10 cellular contexts compared by ENCODE assay signal in the genomic region with DNA sequence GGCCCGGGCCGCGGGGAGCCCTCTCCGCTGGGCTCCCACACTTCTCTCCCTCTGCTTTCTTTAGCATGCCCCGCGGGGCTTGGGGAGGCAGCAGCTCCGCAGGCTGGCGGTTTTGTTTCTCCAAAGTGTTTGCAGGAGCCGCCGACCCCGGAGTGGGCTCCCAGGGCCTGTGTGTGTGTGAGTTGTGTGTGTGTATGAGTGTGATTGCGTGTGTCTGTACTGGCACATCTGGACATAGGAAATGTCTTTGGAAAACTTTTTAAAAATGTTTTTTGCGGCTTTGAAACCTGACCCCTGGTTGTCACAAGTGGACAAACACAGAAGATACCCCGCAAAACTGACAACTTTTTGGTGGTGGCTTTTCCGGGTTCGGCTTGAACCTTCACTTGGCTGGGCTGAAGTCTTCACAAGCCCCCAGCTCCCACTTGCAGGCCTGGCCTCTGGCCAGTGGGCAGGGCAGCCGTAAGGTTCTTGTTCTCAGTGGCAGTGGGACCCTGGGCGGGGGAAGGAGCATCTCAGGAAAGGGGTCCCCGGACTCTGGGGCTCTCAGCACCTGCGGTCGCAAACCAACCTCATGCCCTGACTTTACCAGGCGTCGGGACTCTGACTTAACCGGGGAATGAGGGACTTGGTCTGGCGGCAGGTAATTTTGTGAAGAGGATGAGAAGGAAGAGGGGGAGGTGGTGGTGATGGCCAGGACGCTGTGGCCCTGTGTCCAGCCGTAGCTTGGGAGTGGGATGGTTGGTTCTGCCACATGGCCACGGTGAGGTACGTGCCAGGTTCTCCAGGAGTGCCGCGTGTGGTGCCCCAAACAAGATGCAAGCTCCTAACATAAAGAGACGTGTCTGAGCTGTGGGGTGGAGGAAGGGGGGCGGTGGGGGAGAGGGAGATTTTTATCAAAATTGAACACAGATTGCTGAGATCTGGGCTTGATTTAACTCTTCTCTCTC. TPM values are rescaled to one million over a fixed set of nuclear protein-coding genes. Genes with fewer than 3 reads are reported as not detected.
DNase-seq lines count a peak whose midpoint lies in the region; ATAC-seq and TF ChIP-seq lines count a peak whose summit lies in the region.
"Had no signal": no experiment of that assay in that cellular context is flagged by ENCODE, and none has a peak within 500 bp of the region (broad histone marks: within the 10 kb centered on the region; RNA-seq: fewer than 3 reads in every experiment).

No MANE protein-coding gene starts in this region.

- H3K14ac ChIP-seq in trophoblast cell (ENCODE audit: low read length), result peak overlapping the region; percentile 77

- no peak overlapping the region for H3K4ac ChIP-seq in trophoblast cell (ENCODE audit: low read depth, low read length)

- intact Hi-C loops in left ventricle myocardium inferior (cut with micrococcal nuclease), result no loop called here

- POLR2A ChIA-PET in HEK293T (lab: Yijun Ruan, JAX), result no interaction called here

- CTCF ChIA-PET in HEK293T (lab: Yijun Ruan, JAX), result no interaction called here

- no peak overlapping the region for H3K23ac ChIP-seq in trophoblast cell (ENCODE audit: low read length)

- H3K36me3 ChIP-seq in BLaER1, result no peaks in the 10 kb centered on the region
- no peaks in the 10 kb centered on the region for H3K36me3 ChIP-seq in left ventricle myocardium inferior
- no peaks in the 10 kb centered on the region for H3K36me3 ChIP-seq in trophoblast cell (ENCODE audit: control insufficient read depth in 1 of 2, insufficient read depth in 2 of 2, low read length in 2 of 2)

- H2AK5ac ChIP-seq in trophoblast cell (ENCODE audit: low read length), result peak overlapping the region; percentile 8

- TF ChIP-seq CTCF in WI38 (IDR thresholded peaks at IDR 0.05; ENCODE audit: low read depth, low read length), result no peak
- TF ChIP-seq CTCF in left ventricle myocardium inferior (IDR thresholded peaks at IDR 0.05; ENCODE audit: borderline replicate concordance), result no peak

- H4K91ac ChIP-seq in trophoblast cell (ENCODE audit: low read depth, low read length), result peak overlapping the region; percentile 81

- WGBS in trophoblast cell (ENCODE audit: extremely low coverage, insufficient coverage, insufficient read length), result no CpG with 5 or more reads among the region's 33 CpGs

- H2BK12ac ChIP-seq in trophoblast cell (ENCODE audit: low read length), result peak overlapping the region; percentile 22

- no peak overlapping the region for H3K18ac ChIP-seq in trophoblast cell (ENCODE audit: low read length)

- no peak for DNase-seq in left ventricle myocardium inferior
- DNase-seq in trophoblast cell, result no peak
- no peak for DNase-seq in HEK293T (ENCODE audit: extremely low spot score)
- DNase-seq in stimulated activated CD8-positive, alpha-beta memory T cell treated with anti-CD3 and anti-CD28 coated beads, Interleukin-4, amount 100 ng/mL, for 48 hours, result no peak
- DNase-seq: DMS 273 treated with DMSO at 0.1 percent for 48 hours had no signal

- peak overlapping the region; percentile 92 for H2BK120ac ChIP-seq in trophoblast cell (ENCODE audit: insufficient read depth, low read length, poor library complexity)

- H4K20me1 ChIP-seq in BLaER1, result peaks cover 12% of the 10 kb centered on the region; the same call in 1 of the 2 replicates

- H3K4me3 ChIP-seq in BLaER1, result peak overlapping the region; percentile 50
- peak overlapping the region; percentile 39 for H3K4me3 ChIP-seq in WI38 (ENCODE audit: low read depth, low read length)
- H3K4me3 ChIP-seq in left ventricle myocardium inferior, result peak overlapping the region; percentile 78
- H3K4me3 ChIP-seq in trophoblast cell (ENCODE audit: low read depth, low read length), result peak overlapping the region; percentile 78

- H3K4me2 ChIP-seq in BLaER1 (peak overlapping the region; percentile 63), trophoblast cell (ENCODE audit: low read length) (peak overlapping the region; percentile 80)

- peaks cover 2% of the 10 kb centered on the region for H3K79me2 ChIP-seq in trophoblast cell (ENCODE audit: control insufficient read depth, insufficient read depth, low read length, poor library complexity)

- H3K27ac ChIP-seq in BLaER1 (no peak overlapping the region), left ventricle myocardium inferior (replicated peaks) (peak overlapping the region; percentile 82), trophoblast cell (ENCODE audit: low read depth, low read length) (no peak overlapping the region)

- peak overlapping the region; percentile 61 for H2AFZ ChIP-seq in trophoblast cell (ENCODE audit: insufficient read depth, low read length, poor library complexity)

- H3K4me1 ChIP-seq in BLaER1 (peaks cover 16% of the 10 kb centered on the region), left ventricle myocardium inferior (peaks cover 49% of the 10 kb centered on the region), trophoblast cell (ENCODE audit: control insufficient read depth in 1 of 2, insufficient read depth in 2 of 2, low read length in 2 of 2) (peaks cover 3 to 13% of the 10 kb centered on the region in 2 experiments)

- peak overlapping the region; percentile 54 for H4K12ac ChIP-seq in trophoblast cell (ENCODE audit: low read depth, low read length)

- ATAC-seq in HG02973 (IDR thresholded peaks at IDR 0.05; ENCODE audit: unreplicated experiment), result no peak
- ATAC-seq in GM18870 (IDR thresholded peaks at IDR 0.05; ENCODE audit: unreplicated experiment), result no peak

- H3K9ac ChIP-seq in BLaER1 (no peak overlapping the region), trophoblast cell (ENCODE audit: low read length) (peak overlapping the region; percentile 85)

- H3K9me3 ChIP-seq in BLaER1 (peaks cover 8% of the 10 kb centered on the region), left ventricle myocardium inferior (replicated peaks) (no peaks in the 10 kb centered on the region), trophoblast cell (ENCODE audit: insufficient read depth, low read depth, low read length) (peaks cover 2% of the 10 kb centered on the region)

- peak overlapping the region; percentile 91 for H4K8ac ChIP-seq in trophoblast cell (ENCODE audit: low read depth, low read length)

- H2BK5ac ChIP-seq in trophoblast cell (ENCODE audit: low read depth, low read length, poor library complexity), result peak overlapping the region; percentile 21

- H3K27me3 ChIP-seq in BLaER1, result peaks cover 50% of the 10 kb centered on the region
- H3K27me3 ChIP-seq in left ventricle myocardium inferior (ENCODE audit: low read depth), result peaks cover 34% of the 10 kb centered on the region
- H3K27me3 ChIP-seq in trophoblast cell (ENCODE audit: insufficient read depth, low read length), result peaks cover 2% of the 10 kb centered on the region

- H3K79me1 ChIP-seq in trophoblast cell (ENCODE audit: low read length), result peaks cover 7% of the 10 kb centered on the region

TF ChIP-seq in HEK293T, 16 proteins besides CTCF, POLR2A, EP300 and RAD21:
- no peak for TF ChIP-seq SUZ12 (IDR thresholded peaks at IDR 0.05)
- TF ChIP-seq HDGF (IDR thresholded peaks at IDR 0.05; ENCODE audit: borderline replicate concordance), result no peak
- TF ChIP-seq FOXM1 (IDR thresholded peaks at IDR 0.05; ENCODE audit: borderline replicate concordance), result no peak
- TF ChIP-seq LEF1 (IDR thresholded peaks at IDR 0.05; ENCODE audit: borderline replicate concordance), result no peak
- TF ChIP-seq, protein P1, sequence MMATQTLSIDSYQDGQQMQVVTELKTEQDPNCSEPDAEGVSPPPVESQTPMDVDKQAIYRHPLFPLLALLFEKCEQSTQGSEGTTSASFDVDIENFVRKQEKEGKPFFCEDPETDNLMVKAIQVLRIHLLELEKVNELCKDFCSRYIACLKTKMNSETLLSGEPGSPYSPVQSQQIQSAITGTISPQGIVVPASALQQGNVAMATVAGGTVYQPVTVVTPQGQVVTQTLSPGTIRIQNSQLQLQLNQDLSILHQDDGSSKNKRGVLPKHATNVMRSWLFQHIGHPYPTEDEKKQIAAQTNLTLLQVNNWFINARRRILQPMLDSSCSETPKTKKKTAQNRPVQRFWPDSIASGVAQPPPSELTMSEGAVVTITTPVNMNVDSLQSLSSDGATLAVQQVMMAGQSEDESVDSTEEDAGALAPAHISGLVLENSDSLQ (IDR thresholded peaks at IDR 0.05), result no peak
- no peak for TF ChIP-seq NFRKB (IDR thresholded peaks at IDR 0.05)
- TF ChIP-seq CTBP1 (IDR thresholded peaks at IDR 0.05; ENCODE audit: borderline replicate concordance), result no peak
- TF ChIP-seq ELF4 (IDR thresholded peaks at IDR 0.05), result no peak
- TF ChIP-seq SP1 (IDR thresholded peaks at IDR 0.05), result no peak
- no peak for TF ChIP-seq L3MBTL2 (conservative IDR thresholded peaks at IDR 0.05)
- TF ChIP-seq ZNF384 (IDR thresholded peaks at IDR 0.05), result no peak
- TF ChIP-seq ARNT (IDR thresholded peaks at IDR 0.05), result no peak
- no peak for TF ChIP-seq FOXK2 (IDR thresholded peaks at IDR 0.05)

RNA-seq across cellular contexts. Expression of a gene that starts 0.6 kb away (rescaled TPM):
- 19.1 TPM for total RNA-seq in left ventricle myocardium inferior
- polyA plus RNA-seq in trophoblast cell (2013), result 8.4 and 9.1 TPM in 2 replicates
- polyA plus RNA-seq: IgD-negative memory B cell had no signal
